In the genomic region with DNA sequence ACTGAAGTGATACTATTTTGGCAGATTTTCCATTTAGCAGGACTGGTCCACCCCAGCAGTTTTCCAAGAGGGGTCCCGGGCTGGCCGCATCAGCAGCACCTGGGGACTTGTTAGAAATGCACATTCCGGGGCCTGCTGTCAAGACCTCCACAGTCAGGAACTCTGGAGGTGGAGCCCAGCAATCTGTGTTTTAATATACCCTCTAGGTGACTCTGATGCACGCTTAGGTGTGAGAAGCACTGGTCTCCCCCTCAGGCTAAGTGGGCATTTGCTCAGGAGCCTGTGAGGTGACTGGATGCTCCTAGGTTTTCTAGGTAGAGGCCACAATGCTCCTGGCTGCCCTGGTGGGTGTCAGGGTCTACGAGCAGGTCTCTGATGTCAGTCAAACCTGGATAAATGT, we compare ENCODE assay signal across 11 cellular contexts.
"Had no signal": no experiment of that assay in that cellular context is flagged by ENCODE, and none has a peak within 500 bp of the region (broad histone marks: within the 10 kb centered on the region; RNA-seq: fewer than 3 reads in every experiment).

No MANE protein-coding gene starts in this region.

- H3K4me3 ChIP-seq: gastroesophageal sphincter, sigmoid colon, testis had no signal

- H3K4me1 ChIP-seq: sigmoid colon, testis had no signal

- H3K36me3 Mint-ChIP-seq: activated naive CD8-positive, alpha-beta T cell treated with anti-CD3 and anti-CD28 coated beads for 36 hours; natural killer cell treated with Interleukin-12 subunit alpha and Interleukin-12 subunit beta and Interleukin-15 and Interleukin-18, amount 100 ng/mL, for 72 hours had no signal

- ATAC-seq: gastroesophageal sphincter; natural killer cell treated with Interleukin-12 subunit alpha and Interleukin-12 subunit beta and Interleukin-15 and Interleukin-18, amount 100 ng/mL, for 72 hours had no signal

- H3K27ac ChIP-seq: gastroesophageal sphincter, sigmoid colon, testis had no signal

- DNase-seq: activated CD4-positive, alpha-beta memory T cell treated with anti-CD3 and anti-CD28 coated beads, Interleukin-2, amount 10 ng/mL, durations not matched to agents 7 days and 5 days; activated CD4-positive, CD25-positive, alpha-beta regulatory T cell treated with anti-CD3 and anti-CD28 coated beads, Interleukin-2, amount 50 U/mL, for 72 hours; activated gamma-delta T cell treated with Interleukin-2 at 50 U/mL for 16 hours; activated naive CD8-positive, alpha-beta T cell treated with anti-CD3 and anti-CD28 coated beads for 36 hours; sigmoid colon; stimulated activated CD4-positive, alpha-beta T cell treated with anti-CD3 and anti-CD28 coated beads, Interleukin-2, amount 100 ng/mL, for 48 hours; stimulated activated naive CD4-positive, alpha-beta T cell treated with Interleukin-2 at 50 U/mL for 16 hours; testis had no signal

- H3K9me3 ChIP-seq: gastroesophageal sphincter, sigmoid colon, testis had no signal

- H3K27me3 Mint-ChIP-seq: activated CD4-positive, alpha-beta memory T cell treated with anti-CD3 and anti-CD28 coated beads, Interleukin-2, amount 10 ng/mL, durations not matched to agents 7 days and 5 days; activated naive CD8-positive, alpha-beta T cell treated with anti-CD3 and anti-CD28 coated beads for 36 hours had no signal

- H3K9me3 Mint-ChIP-seq: activated CD4-positive, alpha-beta memory T cell treated with anti-CD3 and anti-CD28 coated beads, Interleukin-2, amount 10 ng/mL, durations not matched to agents 7 days and 5 days; activated naive CD8-positive, alpha-beta T cell treated with anti-CD3 and anti-CD28 coated beads for 36 hours; natural killer cell treated with Interleukin-12 subunit alpha and Interleukin-12 subunit beta and Interleukin-15 and Interleukin-18, amount 100 ng/mL, for 72 hours had no signal

- H3K27me3 ChIP-seq: gastroesophageal sphincter, sigmoid colon, testis had no signal

- H3K4me3 Mint-ChIP-seq: activated CD4-positive, alpha-beta memory T cell treated with anti-CD3 and anti-CD28 coated beads, Interleukin-2, amount 10 ng/mL, durations not matched to agents 7 days and 5 days; activated naive CD8-positive, alpha-beta T cell treated with anti-CD3 and anti-CD28 coated beads for 36 hours; natural killer cell treated with Interleukin-12 subunit alpha and Interleukin-12 subunit beta and Interleukin-15 and Interleukin-18, amount 100 ng/mL, for 72 hours had no signal

- H3K27ac Mint-ChIP-seq: activated CD4-positive, alpha-beta memory T cell treated with anti-CD3 and anti-CD28 coated beads, Interleukin-2, amount 10 ng/mL, durations not matched to agents 7 days and 5 days; activated naive CD8-positive, alpha-beta T cell treated with anti-CD3 and anti-CD28 coated beads for 36 hours; natural killer cell treated with Interleukin-12 subunit alpha and Interleukin-12 subunit beta and Interleukin-15 and Interleukin-18, amount 100 ng/mL, for 72 hours had no signal

- FAIRE-seq: bronchial epithelial cell had no signal
